1 cellular context compared by ENCODE assay signal in the genomic region with DNA sequence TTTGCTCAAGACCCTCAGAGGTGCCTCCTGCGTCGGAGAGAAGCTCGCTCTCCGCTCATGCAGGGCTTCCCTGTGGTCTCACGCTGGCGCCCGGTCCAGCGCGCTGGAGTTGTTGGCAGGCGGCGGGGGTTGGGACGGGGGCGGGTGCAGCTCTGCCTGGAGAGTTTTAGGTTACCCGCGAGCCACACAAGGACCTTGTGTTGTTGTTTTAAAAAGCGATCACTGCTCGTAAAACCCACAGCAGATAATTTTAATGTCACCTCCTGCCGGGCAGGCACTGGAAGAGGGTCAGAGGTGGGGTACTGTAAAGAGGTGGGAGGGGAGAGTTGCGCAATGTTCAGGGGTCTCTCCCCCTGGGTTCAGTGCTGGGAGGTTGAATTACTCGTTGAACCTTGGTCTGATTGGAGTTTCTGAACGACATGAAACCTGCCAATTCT.
A peak's percentile ranks its signal among the peaks of the same experiment; 100 is the strongest.
TF ChIP-seq lines count a peak whose summit lies in the region.

No MANE protein-coding gene starts in this region.

TF ChIP-seq in H1, 55 proteins besides CTCF, POLR2A, EP300 and RAD21:
- TF ChIP-seq GABPA (IDR thresholded peaks at IDR 0.05; ENCODE audit: borderline replicate concordance, insufficient read depth, low read length) (no peak), PHF8 (conservative IDR thresholded peaks at IDR 0.05; ENCODE audit: low read depth, low read length) (no peak), CEBPB (IDR thresholded peaks at IDR 0.05; ENCODE audit: low read depth, low read length) (peak; percentile 98)
